In the genomic region with DNA sequence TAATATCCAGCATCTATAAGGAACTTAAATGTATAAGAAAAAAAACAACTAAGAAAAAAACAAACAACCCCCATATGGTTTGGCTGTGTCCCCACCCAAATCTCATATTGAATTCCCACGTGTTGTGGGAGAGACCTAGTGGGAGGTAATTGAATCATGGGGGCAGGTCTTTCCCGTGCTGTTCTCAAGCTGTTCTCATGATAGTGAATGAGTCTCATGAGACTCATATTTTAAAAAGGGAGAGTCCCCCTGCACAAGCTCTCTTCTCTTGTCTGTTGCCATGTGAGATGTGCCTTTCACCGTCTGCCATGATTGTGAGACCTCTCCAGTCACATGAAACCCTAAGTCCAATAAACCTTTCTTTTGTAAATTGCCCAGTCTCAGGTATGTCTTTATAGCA, we compare ENCODE assay signal across 30 cellular contexts.
"Had no signal": no experiment of that assay in that cellular context is flagged by ENCODE, and none has a peak within 500 bp of the region (broad histone marks: within the 10 kb centered on the region; RNA-seq: fewer than 3 reads in every experiment).

No MANE protein-coding gene starts in this region.

- H3K4me1 ChIP-seq: ascending aorta, gastrocnemius medialis, heart left ventricle had no signal

- H3K36me3 ChIP-seq: ascending aorta, esophagus muscularis mucosa, gastrocnemius medialis, heart left ventricle had no signal

- H3K4me3 ChIP-seq: ascending aorta, coronary artery, dorsolateral prefrontal cortex, esophagus muscularis mucosa, gastrocnemius medialis, heart left ventricle had no signal

- H3K27ac ChIP-seq: ascending aorta, coronary artery, dorsolateral prefrontal cortex, esophagus muscularis mucosa, foreskin keratinocyte, gastrocnemius medialis, heart left ventricle had no signal

- H3K9me3 Mint-ChIP-seq: activated naive CD4-positive, alpha-beta T cell treated with anti-CD3 and anti-CD28 coated beads, Interleukin-2, amount 10 ng/mL, durations not matched to agents 7 days and 5 days had no signal

- DNase-seq: activated CD4-positive, alpha-beta T cell treated with anti-CD3 and anti-CD28 coated beads for 1 hour; activated CD4-positive, alpha-beta T cell treated with anti-CD3 and anti-CD28 coated beads for 4 hours; activated CD4-positive, alpha-beta T cell treated with anti-CD3 and anti-CD28 coated beads, Interleukin-2, amount 10 ng/mL, durations not matched to agents 7 days and 5 days; activated CD4-positive, alpha-beta T cell treated with anti-CD3 and anti-CD28 coated beads, Interleukin-2, amount 50 U/mL, for 48 hours; activated CD8-positive, alpha-beta memory T cell treated with anti-CD3 and anti-CD28 coated beads for 24 hours; activated CD8-positive, alpha-beta T cell treated with anti-CD3 and anti-CD28 coated beads for 36 hours; activated gamma-delta T cell; activated naive CD4-positive, alpha-beta T cell; activated naive CD4-positive, alpha-beta T cell treated with anti-CD3 and anti-CD28 coated beads, Interleukin-2, amount 10 ng/mL, durations not matched to agents 7 days and 5 days; activated naive CD8-positive, alpha-beta T cell treated with anti-CD3 and anti-CD28 coated beads, Interleukin-2, amount 10 ng/mL, durations not matched to agents 7 days and 5 days; activated T-cell treated with anti-CD3 and anti-CD28 coated beads, Interleukin-2, amount 50 U/mL, for 48 hours; dorsolateral prefrontal cortex; effector memory CD4-positive, alpha-beta T cell; endodermal cell; erythroblast; gastrocnemius medialis; glutamatergic neuron; heart left ventricle; hypothalamus; T-helper 2 cell had no signal

- H3K4me1 Mint-ChIP-seq: activated CD4-positive, alpha-beta T cell treated with anti-CD3 and anti-CD28 coated beads, Interleukin-2, amount 10 ng/mL, durations not matched to agents 7 days and 5 days; activated naive CD4-positive, alpha-beta T cell treated with anti-CD3 and anti-CD28 coated beads, Interleukin-2, amount 10 ng/mL, durations not matched to agents 7 days and 5 days; activated naive CD8-positive, alpha-beta T cell treated with anti-CD3 and anti-CD28 coated beads, Interleukin-2, amount 10 ng/mL, durations not matched to agents 7 days and 5 days; central memory CD8-positive, alpha-beta T cell had no signal

- ATAC-seq: activated CD8-positive, alpha-beta T cell treated with anti-CD3 and anti-CD28 coated beads for 36 hours; activated naive CD4-positive, alpha-beta T cell treated with anti-CD3 and anti-CD28 coated beads, Interleukin-2, amount 50 U/mL, for 72 hours; gastrocnemius medialis; heart left ventricle had no signal

- H3K9me3 ChIP-seq: ascending aorta, esophagus muscularis mucosa, gastrocnemius medialis had no signal

- H3K27me3 ChIP-seq: ascending aorta, esophagus muscularis mucosa, foreskin keratinocyte, gastrocnemius medialis, heart left ventricle had no signal

- H3K36me3 Mint-ChIP-seq: activated naive CD4-positive, alpha-beta T cell treated with anti-CD3 and anti-CD28 coated beads, Interleukin-2, amount 10 ng/mL, durations not matched to agents 7 days and 5 days; activated naive CD4-positive, alpha-beta T cell treated with anti-CD3 and anti-CD28 coated beads, Interleukin-2, amount 50 U/mL, for 72 hours; activated naive CD8-positive, alpha-beta T cell treated with anti-CD3 and anti-CD28 coated beads, Interleukin-2, amount 10 ng/mL, durations not matched to agents 7 days and 5 days; brain had no signal

- H3K27ac Mint-ChIP-seq: activated CD4-positive, alpha-beta T cell treated with anti-CD3 and anti-CD28 coated beads, Interleukin-2, amount 10 ng/mL, durations not matched to agents 7 days and 5 days; activated CD8-positive, alpha-beta T cell treated with anti-CD3 and anti-CD28 coated beads for 36 hours; activated naive CD4-positive, alpha-beta T cell treated with anti-CD3 and anti-CD28 coated beads, Interleukin-2, amount 10 ng/mL, durations not matched to agents 7 days and 5 days; activated naive CD4-positive, alpha-beta T cell treated with anti-CD3 and anti-CD28 coated beads, Interleukin-2, amount 50 U/mL, for 72 hours; activated naive CD8-positive, alpha-beta T cell treated with anti-CD3 and anti-CD28 coated beads, Interleukin-2, amount 10 ng/mL, durations not matched to agents 7 days and 5 days; activated T-helper 1 cell treated with anti-CD3 and anti-CD28 coated beads, Interleukin-12 subunit alpha, Interleukin-12 subunit beta, Interleukin-2, Interleukin-4 antibody, amounts not matched to agents 30 ng/mL and 10 ng/mL and 1 ng/mL, durations not matched to agents 14 hours and 24 hours and 36 hours; activated T-helper 2 cell treated with anti-CD3 and anti-CD28 coated beads, Interferon-gamma antibody, Interleukin-2, Interleukin-4, amounts not matched to agents 10 μg/mL and 5 μg/mL and 100 μg/mL, durations not matched to agents 14 hours and 24 hours and 36 hours; brain; dendritic cell treated with granulocyte-macrophage colony-stimulating factor and Interleukin-4, amounts not matched to agents 40 ng/mL and 50 ng/mL, for 4 days; endodermal cell had no signal

- H3K4me3 Mint-ChIP-seq: activated CD4-positive, alpha-beta T cell treated with anti-CD3 and anti-CD28 coated beads, Interleukin-2, amount 10 ng/mL, durations not matched to agents 7 days and 5 days; activated CD8-positive, alpha-beta T cell treated with anti-CD3 and anti-CD28 coated beads for 36 hours; activated naive CD4-positive, alpha-beta T cell treated with anti-CD3 and anti-CD28 coated beads, Interleukin-2, amount 10 ng/mL, durations not matched to agents 7 days and 5 days; activated naive CD8-positive, alpha-beta T cell treated with anti-CD3 and anti-CD28 coated beads, Interleukin-2, amount 10 ng/mL, durations not matched to agents 7 days and 5 days; activated T-helper 1 cell treated with anti-CD3 and anti-CD28 coated beads, Interleukin-12 subunit alpha, Interleukin-12 subunit beta, Interleukin-2, Interleukin-4 antibody, amounts not matched to agents 30 ng/mL and 10 ng/mL and 1 ng/mL, durations not matched to agents 14 hours and 24 hours and 36 hours; brain; central memory CD8-positive, alpha-beta T cell; dendritic cell treated with granulocyte-macrophage colony-stimulating factor and Interleukin-4, amounts not matched to agents 40 ng/mL and 50 ng/mL, for 4 days; endodermal cell had no signal

- H3K27me3 Mint-ChIP-seq: activated CD8-positive, alpha-beta T cell treated with anti-CD3 and anti-CD28 coated beads for 36 hours; activated naive CD4-positive, alpha-beta T cell treated with anti-CD3 and anti-CD28 coated beads, Interleukin-2, amount 10 ng/mL, durations not matched to agents 7 days and 5 days; dendritic cell treated with granulocyte-macrophage colony-stimulating factor and Interleukin-4, amounts not matched to agents 40 ng/mL and 50 ng/mL, for 4 days had no signal
